8 cellular contexts compared by ENCODE assay signal in genomic region chr2:181892795-181893435, GRCh38. TPM values are rescaled to one million over a fixed set of nuclear protein-coding genes. Genes with fewer than 3 reads are reported as not detected.
DNase-seq lines count a peak whose midpoint lies in the region; ATAC-seq and TF ChIP-seq lines count a peak whose summit lies in the region.

No MANE protein-coding gene starts in this region.

- H3K4me1 Mint-ChIP-seq in endothelial cell (ENCODE audit: unreplicated experiment): peaks cover 29% of the 10 kb centered on the region

- peaks cover 23% of the 10 kb centered on the region for H3K4me1 ChIP-seq in osteoblast (ENCODE audit: insufficient read depth, low read length)

- no peaks in the 10 kb centered on the region for H3K9me3 Mint-ChIP-seq in endothelial cell (ENCODE audit: unreplicated experiment)

- peak overlapping the region; percentile 89 for H2AFZ ChIP-seq in osteoblast (ENCODE audit: low read length)

- H3K4me2 ChIP-seq in osteoblast (ENCODE audit: insufficient read depth, low read length): peak overlapping the region; percentile 71

- H3K27me3 Mint-ChIP-seq in endothelial cell (ENCODE audit: unreplicated experiment): peaks cover 7% of the 10 kb centered on the region

- ATAC-seq in left lobe of liver (no peak), HG03521 (IDR thresholded peaks at IDR 0.05; ENCODE audit: unreplicated experiment) (no peak)

- peaks cover 10% of the 10 kb centered on the region for H4K20me1 ChIP-seq in osteoblast (ENCODE audit: insufficient read depth, low read length)

- H3K27me3 ChIP-seq in osteoblast (ENCODE audit: insufficient read depth, low read length): no peaks in the 10 kb centered on the region

- H3K36me3 ChIP-seq in osteoblast (ENCODE audit: insufficient read depth, low read length): peaks cover 11% of the 10 kb centered on the region

- DNase-seq in DMS153 treated with DMSO at 0.1 percent for 48 hours (lab: John Stamatoyannopoulos, UW; ENCODE audit: unreplicated experiment): peak; percentile 76
- no peak for DNase-seq in DMS153 (lab: John Stamatoyannopoulos, UW)
- DNase-seq in RKO (ENCODE audit: low spot score): peak; percentile 75
- DNase-seq in endothelial cell (ENCODE audit: low spot score): no peak
- DNase-seq in osteoblast (ENCODE audit: insufficient read length, low spot score, missing footprints): peak; percentile 83
- no peak for DNase-seq in left lobe of liver (ENCODE audit: low spot score)
- no peak for DNase-seq in stimulated activated CD4-positive, alpha-beta T cell treated with anti-CD3 and anti-CD28 coated beads, Interleukin-4, amount 100 ng/mL, for 4 hours

- H3K36me3 Mint-ChIP-seq in endothelial cell (ENCODE audit: low read depth, unreplicated experiment): peaks cover 4% of the 10 kb centered on the region

- peak overlapping the region; percentile 84 for H3K4me3 ChIP-seq in osteoblast (ENCODE audit: insufficient read depth, low read length)

- peak overlapping the region; percentile 98 for H3K27ac Mint-ChIP-seq in endothelial cell (ENCODE audit: unreplicated experiment)

- no peaks in the 10 kb centered on the region for H3K9me3 ChIP-seq in osteoblast (ENCODE audit: low read depth, low read length)

- TF ChIP-seq CTCF in endothelial cell (IDR thresholded peaks at IDR 0.05; ENCODE audit: unreplicated experiment) (no peak), osteoblast (IDR thresholded peaks at IDR 0.05; ENCODE audit: extremely low read depth, low read depth, low read length) (no peak)

- H3K79me2 ChIP-seq in osteoblast (ENCODE audit: insufficient read depth, low read length): peaks cover 57% of the 10 kb centered on the region

- peak overlapping the region; percentile 99 for H3K4me3 Mint-ChIP-seq in endothelial cell (ENCODE audit: unreplicated experiment)

- peak overlapping the region; percentile 72 for H3K27ac ChIP-seq in osteoblast (ENCODE audit: low read depth, low read length)

RNA-seq across cellular contexts. Expression of gene ITPRID2, which starts 1.4 kb away (rescaled TPM):
- total RNA-seq in endothelial cell (ENCODE audit: unreplicated experiment) (76.6 TPM), osteoblast (99.6 and 108 TPM in 2 replicates), left lobe of liver (96.4 TPM)

Comparison
In these comparisons a context has a peak if more than half of its experiments do, and no peak if none do; other contexts are left out.
1. DNase-seq: peak in DMS153 treated with DMSO at 0.1 percent for 48 hours (single experiment), RKO (single experiment) and osteoblast (single experiment); none in DMS153 (single experiment), endothelial cell (single experiment), left lobe of liver (single experiment) and stimulated activated CD4-positive, alpha-beta T cell treated with anti-CD3 and anti-CD28 coated beads, Interleukin-4, amount 100 ng/mL, for 4 hours (0 of 2).